ENCODE assay signal across 19 cellular contexts in genomic region chr14:31337331-31337730, GRCh38.
A peak's percentile ranks its signal among the peaks of the same experiment; 100 is the strongest.
DNase-seq lines count a peak whose midpoint lies in the region; ATAC-seq, FAIRE-seq and TF ChIP-seq lines count a peak whose summit lies in the region.
"Had no signal": no experiment of that assay in that cellular context is flagged by ENCODE, and none has a peak within 500 bp of the region (broad histone marks: within the 10 kb centered on the region; RNA-seq: fewer than 3 reads in every experiment).

No MANE protein-coding gene starts in this region.

- WGBS in GM23248 (ENCODE audit: low coverage in 1 of 2, low lambda C conversion rate in 2 of 2, missing lambda C conversion rate in 2 of 2), 2 experiments, result 95 to 100% methylated on average over 2 of the region's 2 CpGs

- no peaks in the 10 kb centered on the region for H3K4me1 ChIP-seq in GM23248 (ENCODE audit: insufficient read depth)
- H3K4me1 ChIP-seq in PC-9 (replicated peaks; ENCODE audit: insufficient read depth), result peaks cover 14% of the 10 kb centered on the region
- peaks cover 7% of the 10 kb centered on the region for H3K4me1 ChIP-seq in keratinocyte (ENCODE audit: control insufficient read depth, extremely low read depth, insufficient read depth, low read length)
- H3K4me1 ChIP-seq: BLaER1 treated with 17β-estradiol and CSF1 and Interleukin-3, amounts not matched to agents 10 nM and 100 nM had no signal

- no peak for ATAC-seq in GM18867 (IDR thresholded peaks at IDR 0.05; ENCODE audit: unreplicated experiment)
- ATAC-seq: CD8-positive, alpha-beta T cell; GM12878; HCT116 had no signal

- H2AFZ ChIP-seq in GM23248, result no peak overlapping the region
- no peak overlapping the region for H2AFZ ChIP-seq in PC-9
- no peak overlapping the region for H2AFZ ChIP-seq in keratinocyte (ENCODE audit: control insufficient read depth, low read length)

- H3K4me2 ChIP-seq in GM23248 (ENCODE audit: unreplicated experiment), result no peak overlapping the region
- peak overlapping the region; percentile 29; the same call in 1 of the 2 replicates for H3K4me2 ChIP-seq in PC-9
- no peak overlapping the region for H3K4me2 ChIP-seq in keratinocyte (ENCODE audit: control insufficient read depth, extremely low read depth, insufficient read depth, low read depth, low read length)
- H3K4me2 ChIP-seq: BLaER1 treated with 17β-estradiol and CSF1 and Interleukin-3, amounts not matched to agents 10 nM and 100 nM had no signal

- no TSS peak for BruUV-seq in PC-9 (replicated peaks; lab: Mats Ljungman, UMichigan)

- no peaks in the 10 kb centered on the region for H3K27me3 Mint-ChIP-seq in activated T-helper 1 cell treated with anti-CD3 and anti-CD28 coated beads, Interleukin-12 subunit alpha, Interleukin-12 subunit beta, Interleukin-2, Interleukin-4 antibody, amounts not matched to agents 30 ng/mL and 10 ng/mL and 1 ng/mL, durations not matched to agents 14 hours and 24 hours and 36 hours (ENCODE audit: insufficient read depth)
- H3K27me3 Mint-ChIP-seq: B cell had no signal

- POLR2A ChIA-PET in PC-9 (lab: Charles Lee; ENCODE audit: unreplicated experiment), result no interaction called here

- in situ Hi-C loops in GM23248 (cut with MboI), result loop anchor here (25.0 kb wide), 1 partner anchor 350 kb away; no protein-coding TSS in a partner anchor

- H4K20me1 ChIP-seq in GM23248 (ENCODE audit: insufficient read depth) (no peaks in the 10 kb centered on the region), PC-9 (ENCODE audit: insufficient read depth) (no peaks in the 10 kb centered on the region), keratinocyte (ENCODE audit: control insufficient read depth, extremely low read depth, insufficient read depth, low read length) (no peaks in the 10 kb centered on the region)
- H4K20me1 ChIP-seq: BLaER1 treated with 17β-estradiol and CSF1 and Interleukin-3, amounts not matched to agents 10 nM and 100 nM had no signal

- H3K27ac ChIP-seq in GM23248 (peak overlapping the region; percentile 5; the same call in 1 of the 2 replicates), PC-9 (peak overlapping the region; percentile 73), keratinocyte (ENCODE audit: control insufficient read depth, insufficient read depth, low read length) (peak overlapping the region; percentile 57)
- H3K27ac ChIP-seq: BLaER1 treated with 17β-estradiol and CSF1 and Interleukin-3, amounts not matched to agents 10 nM and 100 nM had no signal

- no peak overlapping the region for H3K4me3 ChIP-seq in GM23248
- no peak overlapping the region for H3K4me3 ChIP-seq in PC-9
- no peak overlapping the region for H3K4me3 ChIP-seq in keratinocyte (ENCODE audit: control insufficient read depth in 2 of 3, extremely low read depth in 1 of 3, insufficient read depth in 2 of 3, low read depth in 1 of 3, low read length in 3 of 3)
- H3K4me3 ChIP-seq: BLaER1 treated with 17β-estradiol and CSF1 and Interleukin-3, amounts not matched to agents 10 nM and 100 nM; GM12878 had no signal

- no peak overlapping the region for H3K4me3 Mint-ChIP-seq in activated T-helper 1 cell treated with anti-CD3 and anti-CD28 coated beads, Interleukin-12 subunit alpha, Interleukin-12 subunit beta, Interleukin-2, Interleukin-4 antibody, amounts not matched to agents 30 ng/mL and 10 ng/mL and 1 ng/mL, durations not matched to agents 14 hours and 24 hours and 36 hours
- H3K4me3 Mint-ChIP-seq: B cell; CD8-positive, alpha-beta T cell; HFFc6 had no signal

- intact Hi-C loops in PC-9 (cut with micrococcal nuclease; ENCODE audit: unreplicated experiment), result no loop called here
- intact Hi-C loops in activated T-helper 1 cell treated with anti-CD3 and anti-CD28 coated beads, Interleukin-12 subunit alpha, Interleukin-12 subunit beta, Interleukin-2, Interleukin-4 antibody, amounts not matched to agents 30 ng/mL and 10 ng/mL and 1 ng/mL, durations not matched to agents 14 hours and 24 hours and 36 hours (cut with micrococcal nuclease), result no loop called here

- TF ChIP-seq CTCF in PC-9 (conservative IDR thresholded peaks at IDR 0.05) (no peak), keratinocyte (optimal IDR thresholded peaks at IDR 0.05 in 1 of 3, IDR thresholded peaks at IDR 0.05 in 1 of 3, conservative IDR thresholded peaks at IDR 0.05 in 1 of 3; ENCODE audit: extremely low read depth in 1 of 3, insufficient read depth in 2 of 3, low read length in 3 of 3) (no peak)

- H3K27ac Mint-ChIP-seq in activated T-helper 1 cell treated with anti-CD3 and anti-CD28 coated beads, Interleukin-12 subunit alpha, Interleukin-12 subunit beta, Interleukin-2, Interleukin-4 antibody, amounts not matched to agents 30 ng/mL and 10 ng/mL and 1 ng/mL, durations not matched to agents 14 hours and 24 hours and 36 hours, result no peak overlapping the region
- H3K27ac Mint-ChIP-seq: B cell; CD8-positive, alpha-beta T cell; HFFc6 had no signal

- H3F3A ChIP-seq in GM23248 (ENCODE audit: insufficient read depth) (peaks cover 12% of the 10 kb centered on the region; the same call in 1 of the 2 replicates), PC-9 (ENCODE audit: insufficient read depth, low read depth) (peaks cover 7% of the 10 kb centered on the region; the same call in 1 of the 2 replicates)

- no peaks in the 10 kb centered on the region for H3K79me2 ChIP-seq in GM23248 (ENCODE audit: insufficient read depth)
- no peaks in the 10 kb centered on the region for H3K79me2 ChIP-seq in PC-9 (ENCODE audit: low read depth)
- no peaks in the 10 kb centered on the region for H3K79me2 ChIP-seq in keratinocyte (ENCODE audit: control insufficient read depth, insufficient read depth, low read length)

- no peaks in the 10 kb centered on the region for H3K9me1 ChIP-seq in keratinocyte (ENCODE audit: control insufficient read depth, extremely low read depth, insufficient read depth, low read length)

- peaks cover 7% of the 10 kb centered on the region for H3K36me3 Mint-ChIP-seq in activated T-helper 1 cell treated with anti-CD3 and anti-CD28 coated beads, Interleukin-12 subunit alpha, Interleukin-12 subunit beta, Interleukin-2, Interleukin-4 antibody, amounts not matched to agents 30 ng/mL and 10 ng/mL and 1 ng/mL, durations not matched to agents 14 hours and 24 hours and 36 hours (ENCODE audit: low read depth)

- H3K9me2 ChIP-seq in GM23248 (ENCODE audit: insufficient read depth), result no peaks in the 10 kb centered on the region
- H3K9me2 ChIP-seq in PC-9 (ENCODE audit: insufficient read depth), result no peaks in the 10 kb centered on the region

- H3K27me3 ChIP-seq in GM23248 (replicated peaks; ENCODE audit: insufficient read depth), result no peaks in the 10 kb centered on the region
- H3K27me3 ChIP-seq in PC-9 (ENCODE audit: insufficient read depth, low read depth), result no peaks in the 10 kb centered on the region
- H3K27me3 ChIP-seq in keratinocyte (ENCODE audit: control insufficient read depth, extremely low read depth, insufficient read depth, low read length), result no peaks in the 10 kb centered on the region
- H3K27me3 ChIP-seq: BLaER1 treated with 17β-estradiol and CSF1 and Interleukin-3, amounts not matched to agents 10 nM and 100 nM had no signal

- dilution Hi-C loops in keratinocyte (cut with MboI; ENCODE audit: extremely low pct_ligation_motif_present, low sequenced_read_pairs), result no loop called here

- no peak for DNase-seq in GM23248
- DNase-seq in PC-9, result no peak
- no peak for DNase-seq in keratinocyte (ENCODE audit: low read depth, low spot score)
- DNase-seq in effector CD4-positive, alpha-beta T cell, result no peak
- DNase-seq in glomerular visceral epithelial cell (ENCODE audit: extremely low spot score), result no peak
- no peak for DNase-seq in activated T-helper 1 cell treated with anti-CD3 and anti-CD28 coated beads, Interleukin-12 subunit alpha, Interleukin-12 subunit beta, Interleukin-2, Interleukin-4 antibody, amounts not matched to agents 30 ng/mL and 10 ng/mL and 1 ng/mL, durations not matched to agents 14 hours and 24 hours and 36 hours (ENCODE audit: low spot score)
- DNase-seq: 8988T; Calu3; CD8-positive, alpha-beta T cell; DMS79 treated with DMSO at 0.1 percent for 48 hours; GOT3; H7 had no signal

- no peaks in the 10 kb centered on the region for H3K9me3 Mint-ChIP-seq in activated T-helper 1 cell treated with anti-CD3 and anti-CD28 coated beads, Interleukin-12 subunit alpha, Interleukin-12 subunit beta, Interleukin-2, Interleukin-4 antibody, amounts not matched to agents 30 ng/mL and 10 ng/mL and 1 ng/mL, durations not matched to agents 14 hours and 24 hours and 36 hours
- H3K9me3 Mint-ChIP-seq: CD8-positive, alpha-beta T cell had no signal

- FAIRE-seq in keratinocyte (lab: Jason Lieb, UNC), result no peak
- FAIRE-seq: GM12878, GM19239 had no signal

- no peaks in the 10 kb centered on the region for H3K9me3 ChIP-seq in GM23248 (ENCODE audit: low read depth)
- H3K9me3 ChIP-seq in PC-9 (ENCODE audit: insufficient read depth, low read depth), result peaks cover under 1% of the 10 kb centered on the region; the same call in 1 of the 2 replicates
- H3K9me3 ChIP-seq in keratinocyte (ENCODE audit: control insufficient read depth, low read depth, low read length), result no peaks in the 10 kb centered on the region

- CTCF ChIA-PET in PC-9 (lab: Charles Lee), result no interaction called here

- H3K4me1 Mint-ChIP-seq in activated T-helper 1 cell treated with anti-CD3 and anti-CD28 coated beads, Interleukin-12 subunit alpha, Interleukin-12 subunit beta, Interleukin-2, Interleukin-4 antibody, amounts not matched to agents 30 ng/mL and 10 ng/mL and 1 ng/mL, durations not matched to agents 14 hours and 24 hours and 36 hours (ENCODE audit: low read depth), result no peaks in the 10 kb centered on the region
- H3K4me1 Mint-ChIP-seq: B cell had no signal

- peaks cover 68% of the 10 kb centered on the region for H3K36me3 ChIP-seq in GM23248 (ENCODE audit: low read depth)
- H3K36me3 ChIP-seq in PC-9 (ENCODE audit: low read depth), result 0 out of 2 replicates have a peak, but pooled peaks cover 4% of the 10 kb centered on the region
- H3K36me3 ChIP-seq in keratinocyte (ENCODE audit: control insufficient read depth in 2 of 2, extremely low read depth in 1 of 2, insufficient read depth in 2 of 2, low read length in 2 of 2), result no peaks in the 10 kb centered on the region

- H3K9ac ChIP-seq in GM23248, result no peak overlapping the region
- H3K9ac ChIP-seq in keratinocyte (ENCODE audit: control insufficient read depth, extremely low read depth, insufficient read depth, low read length), result no peak overlapping the region
- H3K9ac ChIP-seq: BLaER1 treated with 17β-estradiol and CSF1 and Interleukin-3, amounts not matched to agents 10 nM and 100 nM had no signal

Comparison
In these comparisons a context has a peak if more than half of its experiments do, and no peak if none do; other contexts are left out.
1. H3K27ac ChIP-seq: peak in every context shown above with its lines; median percentile 73 in PC-9; 57 in keratinocyte; 5 in GM23248.